In genomic region chr9:136787690-136788400, GRCh38 we compare ENCODE assay signal across 8 cellular contexts.
DNase-seq lines count a peak whose midpoint lies in the region; ATAC-seq lines count a peak whose summit lies in the region.

No MANE protein-coding gene starts in this region.

- no peak for ATAC-seq in HG02759 (IDR thresholded peaks at IDR 0.05; ENCODE audit: unreplicated experiment)

- peak overlapping the region; percentile 88 for H3K27ac ChIP-seq in cingulate gyrus (ENCODE audit: low read depth, low read length)

- peak; percentile 68 for DNase-seq in activated gamma-delta T cell treated with Interleukin-2 at 50 U/mL for 16 hours
- DNase-seq in activated gamma-delta T cell (lab: John Stamatoyannopoulos, UW): no peak
- DNase-seq in NCI-H2227 (lab: John Stamatoyannopoulos, UW; ENCODE audit: unreplicated experiment): peak; percentile 83
- DNase-seq in activated CD4-positive, alpha-beta T cell treated with anti-CD3 and anti-CD28 coated beads for 24 hours (ENCODE audit: low read depth in 2 of 2): peak; percentile 50 to 64
- DNase-seq in medulla oblongata (ENCODE audit: extremely low spot score): peak; percentile 91
- peak; percentile 54 to 62 for DNase-seq in stimulated activated CD8-positive, alpha-beta memory T cell treated with anti-CD3 and anti-CD28 coated beads, Interleukin-2, amount 100 ng/mL, for 48 hours (ENCODE audit: low read depth in 2 of 2)
